In the genomic region with DNA sequence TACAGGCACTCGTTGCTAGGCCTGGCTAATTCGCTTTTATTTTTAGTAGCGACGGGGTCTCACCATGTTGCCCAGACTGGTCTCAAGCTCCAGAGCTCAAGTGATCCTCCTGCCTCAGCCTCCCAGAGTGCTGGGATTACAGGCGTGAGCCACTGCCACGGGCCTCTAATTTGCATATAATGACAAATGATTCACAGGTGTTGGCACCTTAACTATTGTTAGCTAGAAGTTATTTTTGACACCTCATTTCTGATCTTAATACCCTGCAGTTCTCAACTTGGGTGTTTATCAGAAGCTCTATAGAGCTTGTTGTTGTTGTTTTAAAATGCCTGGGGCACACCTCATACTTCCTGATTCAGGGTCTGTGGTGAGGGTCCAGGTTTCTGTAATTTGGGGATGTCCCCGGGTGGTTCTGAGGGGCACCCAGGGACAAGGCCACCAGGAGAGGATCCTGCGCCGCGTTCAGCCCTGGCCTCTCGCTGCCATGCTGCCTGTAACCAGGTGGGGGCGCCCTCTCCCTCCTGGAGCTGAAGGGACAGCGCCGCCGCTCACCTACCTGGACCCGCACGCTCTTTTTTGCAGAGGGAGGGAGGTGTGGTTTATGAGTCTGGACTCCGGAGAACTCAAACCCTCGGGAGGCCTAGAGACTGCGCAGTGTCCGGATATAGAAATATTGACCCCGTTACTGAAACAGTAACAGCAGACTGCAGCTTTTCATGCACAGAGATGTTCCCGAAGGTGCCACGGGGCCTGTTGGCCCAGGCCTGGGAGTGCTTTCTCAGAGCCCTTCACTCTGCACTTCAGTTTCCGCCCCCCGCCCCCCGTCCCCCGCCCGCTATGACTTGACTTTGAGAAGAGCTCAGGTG, we compare ENCODE assay signal across 1 cellular context.
TF ChIP-seq lines count a peak whose summit lies in the region.

No MANE protein-coding gene starts in this region.

TF ChIP-seq in HepG2, 621 proteins besides CTCF, POLR2A, EP300 and RAD21 (continued from another document and continues in another):
- TF ChIP-seq ARID4A (CRISPR knock-in tag; IDR thresholded peaks at IDR 0.05; ENCODE audit: borderline replicate concordance), result peak; percentile 66; the same call in 1 of the 2 replicates
- no peak for TF ChIP-seq ATM (IDR thresholded peaks at IDR 0.05; ENCODE audit: borderline replicate concordance)
- no peak for TF ChIP-seq BRD4 (CRISPR knock-in tag; IDR thresholded peaks at IDR 0.05)
- TF ChIP-seq NFE2 (CRISPR knock-in tag; IDR thresholded peaks at IDR 0.05), result no peak
- TF ChIP-seq CREB1 (IDR thresholded peaks at IDR 0.05), result no peak
- TF ChIP-seq CREB1 (CRISPR knock-in tag; IDR thresholded peaks at IDR 0.05), result no peak
- TF ChIP-seq ZBTB44 (CRISPR knock-in tag; IDR thresholded peaks at IDR 0.05), result no peak
- TF ChIP-seq IKZF4 (CRISPR knock-in tag; IDR thresholded peaks at IDR 0.05; ENCODE audit: borderline replicate concordance, low read depth, not compliant biosample characterization), result no peak
- TF ChIP-seq SMARCE1 (IDR thresholded peaks at IDR 0.05; ENCODE audit: borderline replicate concordance), result no peak
- no peak for TF ChIP-seq ZNF746 (CRISPR knock-in tag; IDR thresholded peaks at IDR 0.05)
- TF ChIP-seq YEATS4 (CRISPR knock-in tag; IDR thresholded peaks at IDR 0.05; ENCODE audit: borderline replicate concordance), result peak; percentile 51; the same call in 1 of the 2 replicates
- TF ChIP-seq ZNF430 (CRISPR knock-in tag; IDR thresholded peaks at IDR 0.05), result no peak
- TF ChIP-seq HOXA5 (CRISPR knock-in tag; IDR thresholded peaks at IDR 0.05), result peak; percentile 60; the same call in 1 of the 2 replicates
- no peak for TF ChIP-seq SRSF1 (optimal IDR thresholded peaks at IDR 0.05; ENCODE audit: low read depth, low read length)
- peak; percentile 69; the same call in 1 of the 2 replicates for TF ChIP-seq KAT8 (CRISPR knock-in tag; IDR thresholded peaks at IDR 0.05)
- TF ChIP-seq U2AF1 (optimal IDR thresholded peaks at IDR 0.05; ENCODE audit: low read depth, low read length), result no peak
- 0 out of 4 replicates have a peak, but pooled peaks of 1 of the 2 experiments have one; percentile 22 for TF ChIP-seq REST (IDR thresholded peaks at IDR 0.05; ENCODE audit: borderline replicate concordance in 1 of 2, low read depth in 1 of 2, low read length in 2 of 2)
- TF ChIP-seq FOXM1 (CRISPR knock-in tag; IDR thresholded peaks at IDR 0.05), result no peak
- no peak for TF ChIP-seq HNRNPL (IDR thresholded peaks at IDR 0.05; ENCODE audit: low read depth, low read length)
- no peak for TF ChIP-seq ZNF709 (CRISPR knock-in tag; IDR thresholded peaks at IDR 0.05)
- TF ChIP-seq, protein P1, sequence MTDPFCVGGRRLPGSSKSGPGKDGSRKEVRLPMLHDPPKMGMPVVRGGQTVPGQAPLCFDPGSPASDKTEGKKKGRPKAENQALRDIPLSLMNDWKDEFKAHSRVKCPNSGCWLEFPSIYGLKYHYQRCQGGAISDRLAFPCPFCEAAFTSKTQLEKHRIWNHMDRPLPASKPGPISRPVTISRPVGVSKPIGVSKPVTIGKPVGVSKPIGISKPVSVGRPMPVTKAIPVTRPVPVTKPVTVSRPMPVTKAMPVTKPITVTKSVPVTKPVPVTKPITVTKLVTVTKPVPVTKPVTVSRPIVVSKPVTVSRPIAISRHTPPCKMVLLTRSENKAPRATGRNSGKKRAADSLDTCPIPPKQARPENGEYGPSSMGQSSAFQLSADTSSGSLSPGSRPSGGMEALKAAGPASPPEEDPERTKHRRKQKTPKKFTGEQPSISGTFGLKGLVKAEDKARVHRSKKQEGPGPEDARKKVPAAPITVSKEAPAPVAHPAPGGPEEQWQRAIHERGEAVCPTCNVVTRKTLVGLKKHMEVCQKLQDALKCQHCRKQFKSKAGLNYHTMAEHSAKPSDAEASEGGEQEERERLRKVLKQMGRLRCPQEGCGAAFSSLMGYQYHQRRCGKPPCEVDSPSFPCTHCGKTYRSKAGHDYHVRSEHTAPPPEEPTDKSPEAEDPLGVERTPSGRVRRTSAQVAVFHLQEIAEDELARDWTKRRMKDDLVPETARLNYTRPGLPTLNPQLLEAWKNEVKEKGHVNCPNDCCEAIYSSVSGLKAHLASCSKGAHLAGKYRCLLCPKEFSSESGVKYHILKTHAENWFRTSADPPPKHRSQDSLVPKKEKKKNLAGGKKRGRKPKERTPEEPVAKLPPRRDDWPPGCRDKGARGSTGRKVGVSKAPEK (CRISPR knock-in tag; IDR thresholded peaks at IDR 0.05; ENCODE audit: borderline replicate concordance), result peak; percentile 19; the same call in 1 of the 2 replicates
- TF ChIP-seq, protein P2, sequence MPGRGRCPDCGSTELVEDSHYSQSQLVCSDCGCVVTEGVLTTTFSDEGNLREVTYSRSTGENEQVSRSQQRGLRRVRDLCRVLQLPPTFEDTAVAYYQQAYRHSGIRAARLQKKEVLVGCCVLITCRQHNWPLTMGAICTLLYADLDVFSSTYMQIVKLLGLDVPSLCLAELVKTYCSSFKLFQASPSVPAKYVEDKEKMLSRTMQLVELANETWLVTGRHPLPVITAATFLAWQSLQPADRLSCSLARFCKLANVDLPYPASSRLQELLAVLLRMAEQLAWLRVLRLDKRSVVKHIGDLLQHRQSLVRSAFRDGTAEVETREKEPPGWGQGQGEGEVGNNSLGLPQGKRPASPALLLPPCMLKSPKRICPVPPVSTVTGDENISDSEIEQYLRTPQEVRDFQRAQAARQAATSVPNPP (CRISPR knock-in tag; IDR thresholded peaks at IDR 0.05), result no peak
- TF ChIP-seq, protein P3, sequence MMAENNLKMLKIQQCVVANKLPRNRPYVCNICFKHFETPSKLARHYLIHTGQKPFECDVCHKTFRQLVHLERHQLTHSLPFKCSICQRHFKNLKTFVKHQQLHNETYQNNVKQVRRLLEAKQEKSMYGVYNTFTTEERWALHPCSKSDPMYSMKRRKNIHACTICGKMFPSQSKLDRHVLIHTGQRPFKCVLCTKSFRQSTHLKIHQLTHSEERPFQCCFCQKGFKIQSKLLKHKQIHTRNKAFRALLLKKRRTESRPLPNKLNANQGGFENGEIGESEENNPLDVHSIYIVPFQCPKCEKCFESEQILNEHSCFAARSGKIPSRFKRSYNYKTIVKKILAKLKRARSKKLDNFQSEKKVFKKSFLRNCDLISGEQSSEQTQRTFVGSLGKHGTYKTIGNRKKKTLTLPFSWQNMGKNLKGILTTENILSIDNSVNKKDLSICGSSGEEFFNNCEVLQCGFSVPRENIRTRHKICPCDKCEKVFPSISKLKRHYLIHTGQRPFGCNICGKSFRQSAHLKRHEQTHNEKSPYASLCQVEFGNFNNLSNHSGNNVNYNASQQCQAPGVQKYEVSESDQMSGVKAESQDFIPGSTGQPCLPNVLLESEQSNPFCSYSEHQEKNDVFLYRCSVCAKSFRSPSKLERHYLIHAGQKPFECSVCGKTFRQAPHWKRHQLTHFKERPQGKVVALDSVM (CRISPR knock-in tag; IDR thresholded peaks at IDR 0.05), result no peak
- no peak for TF ChIP-seq SRSF4 (IDR thresholded peaks at IDR 0.05; ENCODE audit: low read depth, low read length, poor library complexity, severe bottlenecking)
- TF ChIP-seq NFE2L1 (CRISPR knock-in tag; IDR thresholded peaks at IDR 0.05; ENCODE audit: borderline replicate concordance), result no peak
- no peak for TF ChIP-seq STAT5B (CRISPR knock-in tag; IDR thresholded peaks at IDR 0.05)
- TF ChIP-seq TOPORS (CRISPR knock-in tag; IDR thresholded peaks at IDR 0.05), result 0 out of 2 replicates have a peak, but pooled peaks have one; percentile 56
- no peak for TF ChIP-seq KLF9 (CRISPR knock-in tag; IDR thresholded peaks at IDR 0.05; ENCODE audit: low read depth)
- TF ChIP-seq PHF21A (CRISPR knock-in tag; IDR thresholded peaks at IDR 0.05), result no peak
- no peak for TF ChIP-seq HNRNPK (IDR thresholded peaks at IDR 0.05; ENCODE audit: low read depth, low read length, poor library complexity, severe bottlenecking)
- TF ChIP-seq NFE2L2 (IDR thresholded peaks at IDR 0.05; ENCODE audit: low read length), result no peak
- TF ChIP-seq HOXA9 (CRISPR knock-in tag; IDR thresholded peaks at IDR 0.05; ENCODE audit: borderline replicate concordance), result no peak
- TF ChIP-seq ZBTB7B (CRISPR knock-in tag; IDR thresholded peaks at IDR 0.05), result peak; percentile 65; the same call in 1 of the 2 replicates
- TF ChIP-seq, protein P4, sequence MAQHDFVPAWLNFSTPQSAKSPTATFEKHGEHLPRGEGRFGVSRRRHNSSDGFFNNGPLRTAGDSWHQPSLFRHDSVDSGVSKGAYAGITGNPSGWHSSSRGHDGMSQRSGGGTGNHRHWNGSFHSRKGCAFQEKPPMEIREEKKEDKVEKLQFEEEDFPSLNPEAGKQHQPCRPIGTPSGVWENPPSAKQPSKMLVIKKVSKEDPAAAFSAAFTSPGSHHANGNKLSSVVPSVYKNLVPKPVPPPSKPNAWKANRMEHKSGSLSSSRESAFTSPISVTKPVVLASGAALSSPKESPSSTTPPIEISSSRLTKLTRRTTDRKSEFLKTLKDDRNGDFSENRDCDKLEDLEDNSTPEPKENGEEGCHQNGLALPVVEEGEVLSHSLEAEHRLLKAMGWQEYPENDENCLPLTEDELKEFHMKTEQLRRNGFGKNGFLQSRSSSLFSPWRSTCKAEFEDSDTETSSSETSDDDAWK (CRISPR knock-in tag; IDR thresholded peaks at IDR 0.05), result no peak
- peak; percentile 64; the same call in 1 of the 2 replicates for TF ChIP-seq ZNF792 (CRISPR knock-in tag; IDR thresholded peaks at IDR 0.05)
- no peak for TF ChIP-seq ZNF18 (CRISPR knock-in tag; IDR thresholded peaks at IDR 0.05; ENCODE audit: insufficient replicate concordance)
- TF ChIP-seq ZNF468 (CRISPR knock-in tag; IDR thresholded peaks at IDR 0.05), result no peak
- 0 out of 2 replicates have a peak, but pooled peaks have one; percentile 24 for TF ChIP-seq ZFP36L2 (CRISPR knock-in tag; IDR thresholded peaks at IDR 0.05)
- TF ChIP-seq ZNF205 (CRISPR knock-in tag; IDR thresholded peaks at IDR 0.05), result 0 out of 2 replicates have a peak, but pooled peaks have one; percentile 23
- no peak for TF ChIP-seq DMAP1 (CRISPR knock-in tag; IDR thresholded peaks at IDR 0.05)
